ENCODE assay signal across 20 cellular contexts in genomic region chrX:95675794-95676193, GRCh38.
DNase-seq lines count a peak whose midpoint lies in the region; ATAC-seq, FAIRE-seq and TF ChIP-seq lines count a peak whose summit lies in the region.
"Had no signal": no experiment of that assay in that cellular context is flagged by ENCODE, and none has a peak within 500 bp of the region (broad histone marks: within the 10 kb centered on the region; RNA-seq: fewer than 3 reads in every experiment).

No MANE protein-coding gene starts in this region.

- peak; percentile 1 for DNase-seq in HPDE6-E6E7 (ENCODE audit: extremely low spot score)
- DNase-seq in bronchial epithelial cell (ENCODE audit: low read depth), result peak; percentile 91
- DNase-seq in fibroblast of peridontal ligament (ENCODE audit: extremely low read depth), result peak; percentile 1
- DNase-seq in prostate gland (ENCODE audit: low spot score), result peak; percentile 5
- no peak for DNase-seq in stimulated activated CD4-positive, alpha-beta T cell treated with anti-CD3 and anti-CD28 coated beads, Interleukin-15, amount 100 ng/mL, for 24 hours
- DNase-seq: ACHN; CD4-positive, CD25-positive, alpha-beta regulatory T cell; DMS153; DMS79 treated with DMSO at 0.1 percent for 48 hours; EL had no signal

- TF ChIP-seq POLR2A in prostate gland (IDR thresholded peaks at IDR 0.05), result no peak
- no peak for TF ChIP-seq POLR2A in GM18505 (IDR thresholded peaks at IDR 0.05; ENCODE audit: borderline replicate concordance, extremely low read depth, insufficient read depth, insufficient read length)

- FAIRE-seq in bronchial epithelial cell (lab: Jason Lieb, UNC), result peak; percentile 36
- FAIRE-seq: G401.6, GM12891, GM19239, H54, K562 had no signal

- H3K27me3 ChIP-seq in bronchial epithelial cell (ENCODE audit: control insufficient read depth, insufficient read depth, low read length) (no peaks in the 10 kb centered on the region), prostate gland (replicated peaks; ENCODE audit: insufficient read depth) (no peaks in the 10 kb centered on the region)

- no peak overlapping the region for H3K27ac ChIP-seq in prostate gland
- H3K27ac ChIP-seq: BLaER1 treated with 17β-estradiol and CSF1 and Interleukin-3, amounts not matched to agents 10 nM and 100 nM; HL-60 had no signal

- WGBS in prostate gland, result 51% methylated on average over 3 of the region's 3 CpGs

- H3K9me3 ChIP-seq in prostate gland, result no peaks in the 10 kb centered on the region
- H3K9me3 ChIP-seq: BLaER1 treated with 17β-estradiol and CSF1 and Interleukin-3, amounts not matched to agents 10 nM and 100 nM had no signal

- H3K4me3 ChIP-seq in bronchial epithelial cell (ENCODE audit: low read depth, low read length) (no peak overlapping the region), prostate gland (no peak overlapping the region)
- H3K4me3 ChIP-seq: BLaER1 treated with 17β-estradiol and CSF1 and Interleukin-3, amounts not matched to agents 10 nM and 100 nM; K562 had no signal

- ATAC-seq in GM18505 (IDR thresholded peaks at IDR 0.05; ENCODE audit: unreplicated experiment), result no peak
- ATAC-seq in GM19467 (IDR thresholded peaks at IDR 0.05; ENCODE audit: unreplicated experiment), result no peak
- ATAC-seq: HCT116, K562 had no signal

- no peaks in the 10 kb centered on the region for H3K4me1 ChIP-seq in prostate gland (replicated peaks)
- H3K4me1 ChIP-seq: BLaER1 treated with 17β-estradiol and CSF1 and Interleukin-3, amounts not matched to agents 10 nM and 100 nM had no signal

- H3K36me3 ChIP-seq in bronchial epithelial cell (ENCODE audit: control insufficient read depth, insufficient read depth, low read length), result no peaks in the 10 kb centered on the region
- H3K36me3 ChIP-seq in prostate gland, result no peaks in the 10 kb centered on the region
- H3K36me3 ChIP-seq: BLaER1 treated with 17β-estradiol and CSF1 and Interleukin-3, amounts not matched to agents 10 nM and 100 nM had no signal

- intact Hi-C loops in prostate gland (cut with DNase I), result no loop called here

- peak; percentile 22 for TF ChIP-seq CTCF in bronchial epithelial cell (IDR thresholded peaks at IDR 0.05; ENCODE audit: insufficient read depth, low read length, severe bottlenecking)
- no peak for TF ChIP-seq CTCF in prostate gland (IDR thresholded peaks at IDR 0.05)
